8 cellular contexts compared by ENCODE assay signal in genomic region chr16:55221836-55222235, GRCh38.
"Had no signal": no experiment of that assay in that cellular context is flagged by ENCODE, and none has a peak within 500 bp of the region (broad histone marks: within the 10 kb centered on the region; RNA-seq: fewer than 3 reads in every experiment).

No MANE protein-coding gene starts in this region.

- DNase-seq: GDM1, GF-D8 had no signal

- ATAC-seq: GM12878 had no signal

- FAIRE-seq: G401.6, GM12878, GM12891, GM12892, GM18507, GM19239 had no signal

- H3K4me3 ChIP-seq: GM12878 had no signal
